In the genomic region with DNA sequence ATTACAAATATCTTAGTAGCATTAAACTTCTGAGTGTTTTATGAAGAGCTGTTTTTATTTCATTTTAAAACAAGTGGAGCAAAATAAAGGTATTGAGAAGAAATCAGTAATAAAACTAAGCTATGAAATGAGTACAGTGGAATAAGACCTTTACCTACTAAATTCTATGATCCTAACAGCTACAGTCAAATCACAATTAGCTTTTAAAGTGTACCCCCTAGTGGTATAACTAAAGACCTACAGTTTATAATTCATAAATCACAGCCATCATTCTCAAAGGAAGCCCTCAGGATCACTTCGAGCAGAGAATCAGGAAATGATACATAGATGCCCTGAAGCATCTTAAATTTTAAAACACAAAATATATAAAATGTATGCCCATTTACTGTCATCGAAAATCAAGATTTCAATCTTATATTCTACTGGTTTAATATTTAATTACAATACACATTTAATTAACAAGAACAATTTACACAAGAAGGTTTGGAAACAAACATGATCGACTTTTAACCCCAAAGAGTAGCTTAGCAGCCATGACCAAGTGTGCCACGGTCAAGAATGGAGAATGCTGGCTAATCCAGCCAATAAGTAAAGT, we compare ENCODE assay signal across 8 cellular contexts. TPM values are rescaled to one million over a fixed set of nuclear protein-coding genes. Genes with fewer than 3 reads are reported as not detected.
DNase-seq lines count a peak whose midpoint lies in the region; ATAC-seq and FAIRE-seq lines count a peak whose summit lies in the region.

No MANE protein-coding gene starts in this region.

- ATAC-seq in GM21723 (IDR thresholded peaks at IDR 0.05; ENCODE audit: unreplicated experiment): peak; percentile 86
- peak; percentile 41 for ATAC-seq in stimulated activated naive CD8-positive, alpha-beta T cell treated with anti-CD3 and anti-CD28 coated beads, Interleukin-15, Interleukin-2, amounts not matched to agents 100 U/mL and 50 U/mL, for 24 hours

- FAIRE-seq in TTC549 (lab: Jason Lieb, UNC): peak; percentile 56

- DNase-seq in NCI-H1417 (lab: John Stamatoyannopoulos, UW) (peak in 2 of 3 experiments; percentile 8 to 45), NCI-H1417 treated with DMSO at 0.1 percent for 48 hours (lab: John Stamatoyannopoulos, UW) (no peak), LHCN-M2 (ENCODE audit: low read depth) (peak; percentile 57), glomerular visceral epithelial cell (ENCODE audit: extremely low spot score) (peak; percentile 56), mesenteric fat pad (ENCODE audit: low spot score) (no peak)
- no peak for DNase-seq in stimulated activated naive CD8-positive, alpha-beta T cell treated with anti-CD3 and anti-CD28 coated beads, Interleukin-15, Interleukin-2, amounts not matched to agents 100 U/mL and 50 U/mL, for 24 hours

RNA-seq across cellular contexts. Expression of a gene that starts 12.3 kb away (rescaled TPM):
- 59.4 and 71.2 TPM in 2 replicates for total RNA-seq in LHCN-M2 (2014; rRNA removed)
- 32.7 TPM for polyA plus RNA-seq in LHCN-M2 (2012)
- 151 TPM for total RNA-seq in mesenteric fat pad

Comparison
In these comparisons a context has a peak if more than half of its experiments do, and no peak if none do; other contexts are left out.
1. DNase-seq: peak in NCI-H1417 (2 of 3), LHCN-M2 (single experiment) and glomerular visceral epithelial cell (single experiment); none in NCI-H1417 treated with DMSO at 0.1 percent for 48 hours (single experiment), stimulated activated naive CD8-positive, alpha-beta T cell treated with anti-CD3 and anti-CD28 coated beads, Interleukin-15, Interleukin-2, amounts not matched to agents 100 U/mL and 50 U/mL, for 24 hours (single experiment) and mesenteric fat pad (single experiment).